Comparison of ENCODE assay signal across 25 cellular contexts in genomic region chr15:94098877-94099606, GRCh38.
"Had no signal": no experiment of that assay in that cellular context is flagged by ENCODE, and none has a peak within 500 bp of the region (broad histone marks: within the 10 kb centered on the region; RNA-seq: fewer than 3 reads in every experiment).

No MANE protein-coding gene starts in this region.

- H3K4me3 ChIP-seq: heart right ventricle, spleen, tibial artery had no signal

- H3K4me1 Mint-ChIP-seq: activated naive CD8-positive, alpha-beta T cell treated with anti-CD3 and anti-CD28 coated beads, Interleukin-2, amount 50 U/mL, for 24 hours; naive B cell had no signal

- H3K27ac ChIP-seq: heart right ventricle, spleen, tibial artery, WERI-Rb-1 had no signal

- DNase-seq: activated CD4-positive, alpha-beta T cell treated with anti-CD3 and anti-CD28 coated beads for 1 hour; activated CD4-positive, alpha-beta T cell treated with anti-CD3 and anti-CD28 coated beads, Interleukin-2, amount 50 U/mL, for 1 hour; activated CD8-positive, alpha-beta T cell treated with anti-CD3 and anti-CD28 coated beads, Interleukin-2, amount 10 ng/mL, durations not matched to agents 7 days and 5 days; activated gamma-delta T cell; activated naive CD4-positive, alpha-beta T cell treated with anti-CD3 and anti-CD28 coated beads, Interleukin-2, amount 50 U/mL, for 16 hours; activated naive CD8-positive, alpha-beta T cell treated with anti-CD3 and anti-CD28 coated beads, Interleukin-2, amount 50 U/mL, for 24 hours; anterior cingulate cortex; dermis blood vessel endothelial cell; effector memory CD8-positive, alpha-beta T cell; heart right ventricle; islet precursor cell; left cardiac atrium; naive B cell; nucleus accumbens; spleen; stimulated activated CD4-positive, alpha-beta T cell treated with anti-CD3 and anti-CD28 coated beads, Interleukin-4, amount 100 ng/mL, for 1 hour; stimulated activated naive CD4-positive, alpha-beta T cell treated with Interleukin-2 at 50 U/mL for 16 hours; substantia nigra; T-helper 1 cell; tibial artery; WERI-Rb-1 had no signal

- H3K36me3 ChIP-seq: heart right ventricle, spleen, tibial artery, WERI-Rb-1 had no signal

- H3K27me3 ChIP-seq: tibial artery had no signal

- H3K27ac Mint-ChIP-seq: activated CD8-positive, alpha-beta T cell treated with anti-CD3 and anti-CD28 coated beads, Interleukin-2, amount 10 ng/mL, durations not matched to agents 7 days and 5 days; activated naive CD8-positive, alpha-beta T cell treated with anti-CD3 and anti-CD28 coated beads, Interleukin-2, amount 50 U/mL, for 24 hours; activated T-helper 1 cell treated with anti-CD3 and anti-CD28 coated beads, Interleukin-12 subunit alpha, Interleukin-12 subunit beta, Interleukin-2, Interleukin-4 antibody, amounts not matched to agents 30 ng/mL and 10 ng/mL and 1 ng/mL, durations not matched to agents 14 hours and 24 hours and 36 hours; effector memory CD8-positive, alpha-beta T cell; naive B cell had no signal

- H3K9me3 Mint-ChIP-seq: activated naive CD8-positive, alpha-beta T cell treated with anti-CD3 and anti-CD28 coated beads, Interleukin-2, amount 50 U/mL, for 24 hours; activated T-helper 1 cell treated with anti-CD3 and anti-CD28 coated beads, Interleukin-12 subunit alpha, Interleukin-12 subunit beta, Interleukin-2, Interleukin-4 antibody, amounts not matched to agents 30 ng/mL and 10 ng/mL and 1 ng/mL, durations not matched to agents 14 hours and 24 hours and 36 hours; effector memory CD8-positive, alpha-beta T cell had no signal

- H3K36me3 Mint-ChIP-seq: brain had no signal

- H3K4me3 Mint-ChIP-seq: activated CD8-positive, alpha-beta T cell treated with anti-CD3 and anti-CD28 coated beads, Interleukin-2, amount 10 ng/mL, durations not matched to agents 7 days and 5 days; activated naive CD8-positive, alpha-beta T cell treated with anti-CD3 and anti-CD28 coated beads, Interleukin-2, amount 50 U/mL, for 24 hours; activated T-helper 1 cell treated with anti-CD3 and anti-CD28 coated beads, Interleukin-12 subunit alpha, Interleukin-12 subunit beta, Interleukin-2, Interleukin-4 antibody, amounts not matched to agents 30 ng/mL and 10 ng/mL and 1 ng/mL, durations not matched to agents 14 hours and 24 hours and 36 hours; brain; effector memory CD8-positive, alpha-beta T cell; naive B cell had no signal

- ATAC-seq: activated CD8-positive, alpha-beta T cell treated with anti-CD3 and anti-CD28 coated beads, Interleukin-2, amount 10 ng/mL, durations not matched to agents 7 days and 5 days; activated naive CD8-positive, alpha-beta T cell treated with anti-CD3 and anti-CD28 coated beads, Interleukin-2, amount 50 U/mL, for 24 hours; effector memory CD8-positive, alpha-beta T cell; esophagus mucosa; heart right ventricle; left cardiac atrium; sciatic nerve had no signal

- H3K4me1 ChIP-seq: heart right ventricle, spleen, tibial artery had no signal

- H3K9me3 ChIP-seq: heart right ventricle, spleen, tibial artery had no signal
